Comparison of ENCODE assay signal across 8 cellular contexts in the genomic region with DNA sequence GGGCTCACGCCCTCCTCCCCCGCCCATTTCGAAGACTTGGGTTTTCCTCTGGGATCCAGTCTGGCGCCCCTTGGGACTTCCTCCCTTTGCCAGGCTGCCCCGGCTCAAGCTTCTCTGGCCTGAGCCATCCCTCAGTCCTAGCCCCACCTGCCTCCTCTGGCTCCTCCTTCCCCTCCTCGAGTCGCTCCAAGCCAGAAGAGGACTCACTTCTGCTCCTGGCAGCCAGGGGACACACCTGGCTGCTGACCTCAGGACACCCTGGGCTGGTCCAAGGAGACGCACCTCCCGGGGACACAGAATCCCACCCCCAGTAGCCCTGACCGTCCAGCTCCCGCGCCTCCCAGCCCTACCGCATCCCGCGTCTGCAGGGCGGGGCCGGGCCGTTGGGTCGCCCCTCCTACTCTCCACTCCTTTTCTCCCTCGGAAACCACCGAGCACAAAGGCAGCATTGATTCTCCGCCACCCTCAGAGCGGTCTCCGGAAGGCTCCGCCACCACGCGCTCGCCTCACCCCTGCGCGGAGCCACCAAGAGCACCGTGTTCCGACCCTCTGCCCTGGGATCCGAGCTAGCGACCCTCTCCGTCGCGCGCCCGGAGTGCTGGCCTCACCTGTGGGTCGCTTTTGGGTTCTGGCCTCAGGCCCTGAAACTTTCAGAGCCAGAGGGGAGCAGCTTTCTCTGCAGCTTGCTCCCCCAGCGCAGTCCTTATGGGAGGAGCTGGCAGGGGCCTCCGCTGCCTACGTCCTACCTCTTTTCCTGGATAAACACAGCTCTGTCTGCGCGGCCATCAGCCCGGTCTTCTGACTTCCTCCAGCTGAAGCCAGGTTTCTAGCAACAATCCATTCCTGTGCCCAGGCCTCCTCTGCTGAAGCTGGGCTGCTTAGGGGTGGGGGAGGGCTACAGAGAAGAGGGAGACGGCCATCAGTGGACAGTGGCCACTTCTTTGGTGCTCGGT. TPM values are rescaled to one million over a fixed set of nuclear protein-coding genes. Genes with fewer than 3 reads are reported as not detected.
DNase-seq lines count a peak whose midpoint lies in the region; ATAC-seq and TF ChIP-seq lines count a peak whose summit lies in the region.

C2CD4D (minus strand) TSS at position 364 of the 953 bp plus-strand sequence. CDS start 831 bp downstream, outside the sequence.

- peak within 1 kb of the TSS; percentile 40 to 89 for H3K9ac ChIP-seq in colonic mucosa (ENCODE audit: low read depth in 2 of 2, low read length in 2 of 2)

- no peaks in the 10 kb centered on the region for H3K27me3 Mint-ChIP-seq in activated CD4-positive, alpha-beta T cell treated with anti-CD3 and anti-CD28 coated beads, Interleukin-2, amount 10 ng/mL, durations not matched to agents 24 days and 14 days

- no peaks in the 10 kb centered on the region for H3K9me3 Mint-ChIP-seq in activated CD4-positive, alpha-beta T cell treated with anti-CD3 and anti-CD28 coated beads, Interleukin-2, amount 10 ng/mL, durations not matched to agents 24 days and 14 days

- peak within 1 kb of the TSS; percentile 91 for H3K4me3 Mint-ChIP-seq in activated CD4-positive, alpha-beta T cell treated with anti-CD3 and anti-CD28 coated beads, Interleukin-2, amount 10 ng/mL, durations not matched to agents 24 days and 14 days

- DNase-seq in DMS153 (lab: John Stamatoyannopoulos, UW) (peak; percentile 84), NCI-H1092 (lab: John Stamatoyannopoulos, UW) (peak; percentile 80), colonic mucosa (peak; percentile 83), lower lobe of right lung (peak; percentile 68), cerebellar nuclear complex (lab: John Stamatoyannopoulos, UW) (no peak)
- peak; percentile 93 for DNase-seq in activated CD4-positive, alpha-beta T cell treated with anti-CD3 and anti-CD28 coated beads, Interleukin-2, amount 10 ng/mL, durations not matched to agents 24 days and 14 days
- peak; percentile 45 to 69 (median 46) for DNase-seq in stimulated activated CD4-positive, alpha-beta T cell treated with anti-CD3 and anti-CD28 coated beads, TNF-alpha, amount 100 ng/mL, for 24 hours (ENCODE audit: low read depth in 3 of 3)

- peak; percentile 69 for ATAC-seq in lower lobe of right lung
- no peak for ATAC-seq in GM18520 (IDR thresholded peaks at IDR 0.05; ENCODE audit: unreplicated experiment)

- H3K4me3 ChIP-seq in colonic mucosa (peak within 1 kb of the TSS; percentile 35), lower lobe of right lung (peak within 1 kb of the TSS; percentile 52)

- H3K36me3 Mint-ChIP-seq in activated CD4-positive, alpha-beta T cell treated with anti-CD3 and anti-CD28 coated beads, Interleukin-2, amount 10 ng/mL, durations not matched to agents 24 days and 14 days (ENCODE audit: low read depth), result peaks cover 28% of the 10 kb centered on the region

- peaks cover 49% of the 10 kb centered on the region for H3K4me1 Mint-ChIP-seq in activated CD4-positive, alpha-beta T cell treated with anti-CD3 and anti-CD28 coated beads, Interleukin-2, amount 10 ng/mL, durations not matched to agents 24 days and 14 days

- H3K27me3 ChIP-seq in colonic mucosa (peaks cover 6% of the 10 kb centered on the region), lower lobe of right lung (ENCODE audit: low read depth) (peaks cover 27% of the 10 kb centered on the region)

- peak within 1 kb of the TSS; percentile 90 for H3K27ac ChIP-seq in colonic mucosa
- peak within 1 kb of the TSS; percentile 63 for H3K27ac ChIP-seq in lower lobe of right lung

- TF ChIP-seq CTCF in colonic mucosa (IDR thresholded peaks at IDR 0.05) (no peak), lower lobe of right lung (IDR thresholded peaks at IDR 0.05) (no peak)

- H3K9me3 ChIP-seq in colonic mucosa, result no peaks in the 10 kb centered on the region
- H3K9me3 ChIP-seq in lower lobe of right lung, result no peaks in the 10 kb centered on the region

- intact Hi-C loops in activated CD4-positive, alpha-beta T cell treated with anti-CD3 and anti-CD28 coated beads, Interleukin-2, amount 10 ng/mL, durations not matched to agents 24 days and 14 days (cut with micrococcal nuclease), result loop anchor here (1.0 to 5.0 kb wide), 4 partner anchors 49 to 397 kb away; partner anchors contain the start of genes MRPL9, SNX27 and TDRKH
- intact Hi-C loops in colonic mucosa (cut with DNase I) (loop anchor here (10.0 kb wide), 2 partner anchors 145 to 245 kb away; no protein-coding TSS in a partner anchor), lower lobe of right lung (cut with DNase I) (no loop called here)

- H3K4me1 ChIP-seq in colonic mucosa (no peaks in the 10 kb centered on the region), lower lobe of right lung (peaks cover 27% of the 10 kb centered on the region)

- peak within 1 kb of the TSS; percentile 89 for H3K27ac Mint-ChIP-seq in activated CD4-positive, alpha-beta T cell treated with anti-CD3 and anti-CD28 coated beads, Interleukin-2, amount 10 ng/mL, durations not matched to agents 24 days and 14 days

- H3K36me3 ChIP-seq in colonic mucosa (no peaks in the 10 kb centered on the region), lower lobe of right lung (no peaks in the 10 kb centered on the region)

RNA-seq across cellular contexts. Expression of gene C2CD4D, which starts in this region (rescaled TPM):
- total RNA-seq in activated CD4-positive, alpha-beta T cell treated with anti-CD3 and anti-CD28 coated beads, Interleukin-2, amount 10 ng/mL, durations not matched to agents 24 days and 14 days, result 0.86 and 1.5 TPM in 2 replicates
- total RNA-seq in colonic mucosa, result 1 to 10 TPM in 1 of 2 donors, under 1 TPM in 1; 0.85 to 1.6 TPM
- 0.21 TPM for total RNA-seq in lower lobe of right lung

Comparison
In these comparisons a context has a peak if more than half of its experiments do, and no peak if none do; other contexts are left out.
1. Peak in DNase-seq, ATAC-seq, H3K4me3 ChIP-seq and H3K27ac ChIP-seq in lower lobe of right lung; RNA of the gene not detected or under 1 TPM.
2. DNase-seq: peak in DMS153 (single experiment), NCI-H1092 (single experiment), activated CD4-positive, alpha-beta T cell treated with anti-CD3 and anti-CD28 coated beads, Interleukin-2, amount 10 ng/mL, durations not matched to agents 24 days and 14 days (single experiment), colonic mucosa (single experiment) and stimulated activated CD4-positive, alpha-beta T cell treated with anti-CD3 and anti-CD28 coated beads, TNF-alpha, amount 100 ng/mL, for 24 hours (3 of 3); none in cerebellar nuclear complex (0 of 2).